In the genomic region with DNA sequence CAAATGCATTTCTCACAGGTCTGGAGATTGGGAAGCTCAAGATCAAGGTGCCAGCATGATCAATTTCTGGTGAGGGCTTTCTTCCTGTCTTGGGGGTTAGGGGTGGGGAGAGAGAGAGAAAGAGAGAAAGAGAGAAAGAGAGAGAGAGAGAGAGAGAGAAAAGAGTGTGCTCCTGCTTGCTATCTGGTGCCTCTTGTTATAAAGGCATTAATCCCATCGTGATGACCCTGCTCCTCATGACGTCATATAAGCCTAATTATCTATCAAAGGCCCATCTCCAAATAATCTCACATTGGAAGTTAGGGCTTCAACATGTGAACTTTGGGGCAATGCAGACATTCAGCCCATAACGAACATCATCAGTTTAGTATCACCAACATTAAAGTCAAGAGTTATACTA, we compare ENCODE assay signal across 21 cellular contexts.
DNase-seq lines count a peak whose midpoint lies in the region; ATAC-seq, FAIRE-seq and TF ChIP-seq lines count a peak whose summit lies in the region.
"Had no signal": no experiment of that assay in that cellular context is flagged by ENCODE, and none has a peak within 500 bp of the region (broad histone marks: within the 10 kb centered on the region; RNA-seq: fewer than 3 reads in every experiment).

No MANE protein-coding gene starts in this region.

- no peaks in the 10 kb centered on the region for H3K4me1 ChIP-seq in HepG2 (ENCODE audit: insufficient read depth, low read length)
- no peaks in the 10 kb centered on the region for H3K4me1 ChIP-seq in right lobe of liver
- no peaks in the 10 kb centered on the region for H3K4me1 ChIP-seq in GM12878 (ENCODE audit: control insufficient read depth, insufficient read depth, low read length)
- H3K4me1 ChIP-seq in gastrocnemius medialis = peaks cover 60 to 70% of the 10 kb centered on the region in 2 donors
- H3K4me1 ChIP-seq: Caco-2 had no signal

- no peak overlapping the region for H2AFZ ChIP-seq in HepG2 (ENCODE audit: low read length)
- no peak overlapping the region for H2AFZ ChIP-seq in GM12878 (ENCODE audit: control insufficient read depth, low read depth, low read length)

- CTCF ChIA-PET in HepG2 (lab: Yijun Ruan, JAX; ENCODE audit: low intra/inter-chr PET ratio, low total read pairs) = no interaction called here
- CTCF ChIA-PET in GM12878 (lab: Yijun Ruan, JAX) = no interaction called here

- H3K79me2 ChIP-seq in HepG2 (ENCODE audit: insufficient read depth, low read length) (no peaks in the 10 kb centered on the region), GM12878 (ENCODE audit: control insufficient read depth, insufficient read depth, low read length) (no peaks in the 10 kb centered on the region)

- H3K36me3 ChIP-seq in HepG2 (replicated peaks in 1 of 2; ENCODE audit: control insufficient read depth in 1 of 2, insufficient read depth in 2 of 2, low read length in 2 of 2) = no peaks in the 10 kb centered on the region
- H3K36me3 ChIP-seq in right lobe of liver = no peaks in the 10 kb centered on the region
- H3K36me3 ChIP-seq in GM12878 (ENCODE audit: control insufficient read depth in 2 of 2, insufficient read depth in 2 of 2, low read length in 1 of 2) = no peaks in the 10 kb centered on the region
- no peaks in the 10 kb centered on the region for H3K36me3 ChIP-seq in gastrocnemius medialis

- H4K20me1 ChIP-seq in HepG2 (ENCODE audit: insufficient read depth, low read length) (no peaks in the 10 kb centered on the region), GM12878 (ENCODE audit: control insufficient read depth, insufficient read depth) (no peaks in the 10 kb centered on the region)
- H4K20me1 ChIP-seq: BLaER1 treated with 17β-estradiol and CSF1 and Interleukin-3, amounts not matched to agents 10 nM and 100 nM had no signal

- intact Hi-C loops in HepG2 (cut with micrococcal nuclease; ENCODE audit: unreplicated experiment) = no loop called here
- intact Hi-C loops in right lobe of liver (cut with DNase I) = no loop called here
- intact Hi-C loops in GM12878 (cut with micrococcal nuclease; ENCODE audit: unreplicated experiment) = no loop called here
- intact Hi-C loops in gastrocnemius medialis (cut with DNase I; ENCODE audit: low total_unique reads) = no loop called here
- intact Hi-C loops in Right ventricle myocardium inferior (cut with DNase I) = no loop called here

- BruUV-seq in HepG2 (replicated peaks; lab: Mats Ljungman, UMichigan) = no TSS peak
- BruUV-seq in GM12878 (replicated peaks; lab: Mats Ljungman, UMichigan) = no TSS peak

- TF ChIP-seq CTCF in HepG2 (CRISPR knock-in tag; IDR thresholded peaks at IDR 0.05) = no peak
- TF ChIP-seq CTCF in right lobe of liver (IDR thresholded peaks at IDR 0.05) = no peak
- TF ChIP-seq CTCF in GM12878 (IDR thresholded peaks at IDR 0.05 in 2 of 3, conservative IDR thresholded peaks at IDR 0.05 in 1 of 3; ENCODE audit: control insufficient read depth in 2 of 3, extremely low read depth in 1 of 3, insufficient read depth in 1 of 3, low read depth in 3 of 3, low read length in 3 of 3) = no peak
- TF ChIP-seq CTCF in gastrocnemius medialis (IDR thresholded peaks at IDR 0.05 in 4 of 5, conservative IDR thresholded peaks at IDR 0.05 in 1 of 5) = no peak

- TF ChIP-seq RAD21 in HepG2 (CRISPR knock-in tag; IDR thresholded peaks at IDR 0.05) (no peak), GM12878 (IDR thresholded peaks at IDR 0.05; ENCODE audit: insufficient read depth, low read depth, low read length) (no peak)

- H3K27ac ChIP-seq in HepG2 (ENCODE audit: extremely low read length, insufficient read depth, low read length) = no peak overlapping the region
- no peak overlapping the region for H3K27ac ChIP-seq in right lobe of liver
- H3K27ac ChIP-seq in GM12878 (ENCODE audit: control insufficient read depth, insufficient read depth) = no peak overlapping the region
- H3K27ac ChIP-seq in gastrocnemius medialis = peak overlapping the region; percentile 1 to 77 (median 38)
- H3K27ac ChIP-seq: 22Rv1; A549; BLaER1 treated with 17β-estradiol and CSF1 and Interleukin-3, amounts not matched to agents 10 nM and 100 nM; C4-2B had no signal

- WGBS in HepG2 (ENCODE audit: low lambda C conversion rate) = 0% methylated on average over 3 of the region's 3 CpGs
- 58% methylated on average over 3 of the region's 3 CpGs for WGBS in right lobe of liver (ENCODE audit: insufficient coverage, low coverage, low lambda C conversion rate, missing lambda C conversion rate)
- WGBS in GM12878 (ENCODE audit: insufficient coverage, insufficient replicate concordance, low lambda C conversion rate, missing lambda C conversion rate) = 6% methylated on average over 3 of the region's 3 CpGs

- H3K4me3 ChIP-seq in HepG2 (replicated peaks in 1 of 3; ENCODE audit: insufficient read depth in 1 of 3, low read depth in 2 of 3, low read length in 3 of 3) (no peak overlapping the region), right lobe of liver (no peak overlapping the region), GM12878 (no peak overlapping the region), gastrocnemius medialis (no peak overlapping the region)
- H3K4me3 ChIP-seq: A549; BLaER1 treated with 17β-estradiol and CSF1 and Interleukin-3, amounts not matched to agents 10 nM and 100 nM had no signal

- POLR2A ChIA-PET in HepG2 (lab: Yijun Ruan, JAX) = no interaction called here
- POLR2A ChIA-PET in GM12878 (lab: Charles Lee) = no interaction called here

- H3K4me2 ChIP-seq in HepG2 (ENCODE audit: low read depth, low read length) = no peak overlapping the region
- H3K4me2 ChIP-seq in GM12878 (ENCODE audit: control insufficient read depth, insufficient read depth) = no peak overlapping the region
- H3K4me2 ChIP-seq: A549; BLaER1 treated with 17β-estradiol and CSF1 and Interleukin-3, amounts not matched to agents 10 nM and 100 nM had no signal

- SMC1A ChIA-PET in GM12878 (lab: Charles Lee; ENCODE audit: uncharacterized antibody, unreplicated experiment) = no interaction called here

- H3K9me3 ChIP-seq in HepG2 (ENCODE audit: low read length) = no peaks in the 10 kb centered on the region
- H3K9me3 ChIP-seq in right lobe of liver = no peaks in the 10 kb centered on the region
- no peaks in the 10 kb centered on the region for H3K9me3 ChIP-seq in GM12878 (replicated peaks; ENCODE audit: control insufficient read depth, insufficient read depth, low read length)
- H3K9me3 ChIP-seq in gastrocnemius medialis = no peaks in the 10 kb centered on the region
- H3K9me3 ChIP-seq: A549, Caco-2 had no signal

- FAIRE-seq in HepG2 (lab: Jason Lieb, UNC) = no peak
- no peak for FAIRE-seq in GM12878 (lab: Jason Lieb, UNC)
- FAIRE-seq: A549, D721Med, G401.6, GM12892, GM18507 had no signal

- no peaks in the 10 kb centered on the region for H3K27me3 ChIP-seq in HepG2 (ENCODE audit: control insufficient read depth in 1 of 2, insufficient read depth in 2 of 2, low read length in 2 of 2)
- H3K27me3 ChIP-seq in right lobe of liver = no peaks in the 10 kb centered on the region
- H3K27me3 ChIP-seq in GM12878 (replicated peaks in 1 of 2; ENCODE audit: control insufficient read depth in 2 of 2, insufficient read depth in 2 of 2, low read length in 1 of 2) = no peaks in the 10 kb centered on the region; a peak in 1 of 4 replicates
- no peaks in the 10 kb centered on the region for H3K27me3 ChIP-seq in gastrocnemius medialis
- H3K27me3 ChIP-seq: BLaER1 treated with 17β-estradiol and CSF1 and Interleukin-3, amounts not matched to agents 10 nM and 100 nM had no signal

- no peak for ATAC-seq in HepG2
- no peak for ATAC-seq in right lobe of liver
- ATAC-seq in GM12878 = no peak
- ATAC-seq in gastrocnemius medialis = no peak
- no peak for ATAC-seq in Right ventricle myocardium inferior
- ATAC-seq in HG03097 (IDR thresholded peaks at IDR 0.05; ENCODE audit: low FRiP score, unreplicated experiment) = no peak
- ATAC-seq: A549; CD8-positive, alpha-beta T cell had no signal

- RAD21 ChIA-PET in GM12878 (lab: Charles Lee; ENCODE audit: unreplicated experiment) = no interaction called here

- H3K9ac ChIP-seq in HepG2 (ENCODE audit: insufficient read depth, low read depth, low read length) (no peak overlapping the region), GM12878 (ENCODE audit: control insufficient read depth, insufficient read depth, low read length) (no peak overlapping the region)
- H3K9ac ChIP-seq: BLaER1 treated with 17β-estradiol and CSF1 and Interleukin-3, amounts not matched to agents 10 nM and 100 nM had no signal

- TF ChIP-seq EP300 in HepG2 (IDR thresholded peaks at IDR 0.05; ENCODE audit: low read depth in 2 of 2, low read length in 2 of 2) (no peak), HepG2 (CRISPR knock-in tag; IDR thresholded peaks at IDR 0.05; ENCODE audit: borderline replicate concordance) (no peak), GM12878 (IDR thresholded peaks at IDR 0.05; ENCODE audit: borderline replicate concordance in 1 of 2, control insufficient read depth in 1 of 2, low read depth in 2 of 2, low read length in 2 of 2) (no peak)

- in situ Hi-C loops in HepG2 (cut with HindIII; ENCODE audit: extremely low pct_ligation_motif_present, low pct_unique_long_range_greater_than_20kb) (no loop called here), GM12878 (cut with MboI) (no loop called here), gastrocnemius medialis (cut with MboI; ENCODE audit: low sequenced_read_pairs in 4 of 4) (loop anchor here in 1 of 4 donors (10.0 kb wide), 1 partner anchor 111 kb away; a partner anchor contains a TSS)

- DNase-seq in HepG2 (ENCODE audit: low spot score) (no peak), right lobe of liver (no peak), GM12878 (ENCODE audit: low read depth, low spot score) (no peak), gastrocnemius medialis (no peak), Right ventricle myocardium inferior (ENCODE audit: missing footprints) (no peak)
- DNase-seq: AML-193; Caco-2; Calu3; CD4-positive, alpha-beta T cell; CD8-positive, alpha-beta T cell; DMS79 treated with DMSO at 0.1 percent for 48 hours; GF-D8 had no signal

- TF ChIP-seq POLR2A in HepG2 (IDR thresholded peaks at IDR 0.05; ENCODE audit: insufficient read depth in 1 of 2, low read depth in 2 of 2, low read length in 2 of 2) (no peak), right lobe of liver (IDR thresholded peaks at IDR 0.05) (no peak), GM12878 (IDR thresholded peaks at IDR 0.05; ENCODE audit: low read depth, low read length) (no peak), gastrocnemius medialis (IDR thresholded peaks at IDR 0.05) (no peak)

TF ChIP-seq in HepG2, 621 proteins besides CTCF, POLR2A, EP300 and RAD21:
- TF ChIP-seq AHR (CRISPR knock-in tag; IDR thresholded peaks at IDR 0.05) (no peak), ATF7 (IDR thresholded peaks at IDR 0.05) (peak; percentile 99), ATF7 (CRISPR knock-in tag; IDR thresholded peaks at IDR 0.05) (no peak), CREB1 (IDR thresholded peaks at IDR 0.05) (peak; percentile 97), CREB1 (CRISPR knock-in tag; IDR thresholded peaks at IDR 0.05) (no peak)

TF ChIP-seq in GM12878, 131 proteins besides CTCF, POLR2A, EP300 and RAD21:
- TF ChIP-seq RFX5 (IDR thresholded peaks at IDR 0.05; ENCODE audit: low read depth, low read length) (no peak), ATF7 (IDR thresholded peaks at IDR 0.05; ENCODE audit: low read depth) (0 out of 2 replicates have a peak, but pooled peaks have one; percentile 12)

Comparison
In these comparisons a context has a peak if more than half of its experiments do, and no peak if none do; other contexts are left out.
1. H3K27ac ChIP-seq: peak in gastrocnemius medialis (4 of 4); none in HepG2 (single experiment), right lobe of liver (0 of 3) and GM12878 (single experiment).